Comparison of ENCODE assay signal across 8 cellular contexts in genomic region chr17:59789849-59790248, GRCh38.
DNase-seq lines count a peak whose midpoint lies in the region; ATAC-seq and TF ChIP-seq lines count a peak whose summit lies in the region.
"Not testable (repeated sequence)": the region's sequence is repeated elsewhere in the genome, so short reads cannot be mapped to it uniquely, and the experiment has no call there.

No MANE protein-coding gene starts in this region.

- not testable (repeated sequence) for H3K36me3 ChIP-seq in CD4-positive, CD25-positive, alpha-beta regulatory T cell (ENCODE audit: control insufficient read depth, insufficient read depth, low read length); Panc1 (ENCODE audit: control insufficient read depth, insufficient read depth, low read length); sigmoid colon; thoracic aorta

- in situ Hi-C loops in Panc1 (cut with HindIII; ENCODE audit: low pct_unique_long_range_greater_than_20kb, low sequenced_read_pairs) = not testable (repeated sequence)

- not testable (repeated sequence) for TF ChIP-seq EP300 in sigmoid colon (IDR thresholded peaks at IDR 0.05)

- H3K9me3 Mint-ChIP-seq in CD4-positive, CD25-positive, alpha-beta regulatory T cell; activated CD4-positive, alpha-beta memory T cell treated with anti-CD3 and anti-CD28 coated beads for 36 hours; activated naive CD4-positive, alpha-beta T cell treated with anti-CD3 and anti-CD28 coated beads, Interleukin-2, amount 50 U/mL, for 72 hours; mesothelial cell of epicardium: not testable (repeated sequence)

- not testable (repeated sequence) for BruUV-seq in Panc1 (replicated peaks; lab: Mats Ljungman, UMichigan)

- H3K4me3 ChIP-seq in CD4-positive, CD25-positive, alpha-beta regulatory T cell (ENCODE audit: low read depth, low read length); Panc1 (ENCODE audit: low read depth in 2 of 2, low read length in 2 of 2); coronary artery; sigmoid colon; thoracic aorta: not testable (repeated sequence)

- intact Hi-C loops in Panc1 (cut with micrococcal nuclease; ENCODE audit: unreplicated experiment); activated CD4-positive, alpha-beta memory T cell treated with anti-CD3 and anti-CD28 coated beads for 36 hours (cut with micrococcal nuclease): not testable (repeated sequence)
- intact Hi-C loops in sigmoid colon (cut with DNase I) = loop anchor here (5.0 kb wide), 1 partner anchor 37 kb away; no protein-coding TSS in a partner anchor

- H3K27me3 ChIP-seq in CD4-positive, CD25-positive, alpha-beta regulatory T cell (ENCODE audit: control insufficient read depth, insufficient read depth, low read length); Panc1 (ENCODE audit: control insufficient read depth, insufficient read depth, low read length); sigmoid colon; thoracic aorta (replicated peaks; ENCODE audit: insufficient read depth): not testable (repeated sequence)

- CTCF ChIA-PET in Panc1 (lab: Charles Lee) = interaction anchor here (0.7 kb wide), 1 partner anchor 10 kb away, joined by 4 read pairs; no protein-coding TSS in a partner anchor
- CTCF ChIA-PET in activated CD4-positive, alpha-beta memory T cell treated with anti-CD3 and anti-CD28 coated beads for 36 hours (lab: Charles Lee) = not testable (repeated sequence)

- H3K4me1 ChIP-seq in CD4-positive, CD25-positive, alpha-beta regulatory T cell (ENCODE audit: control insufficient read depth, insufficient read depth, low read length, poor library complexity, severe bottlenecking) = peaks cover 46% of the 10 kb centered on the region
- H3K4me1 ChIP-seq in Panc1 (ENCODE audit: control insufficient read depth, insufficient read depth, low read length) (peaks cover 34% of the 10 kb centered on the region), sigmoid colon (peaks cover 0 to 45% (median 33%) of the 10 kb centered on the region in 4 donors), thoracic aorta (ENCODE audit: control insufficient read depth in 1 of 2, low read depth in 2 of 2) (peaks cover 34 to 54% of the 10 kb centered on the region in 2 donors)

- ATAC-seq in CD4-positive, CD25-positive, alpha-beta regulatory T cell (ENCODE audit: low read depth in 2 of 2); Panc1; activated naive CD4-positive, alpha-beta T cell treated with anti-CD3 and anti-CD28 coated beads, Interleukin-2, amount 50 U/mL, for 72 hours; thoracic aorta (ENCODE audit: insufficient number of reproducible peaks, low FRiP score, low read depth): not testable (repeated sequence)

- not testable (repeated sequence) for H3K36me3 Mint-ChIP-seq in CD4-positive, CD25-positive, alpha-beta regulatory T cell; mesothelial cell of epicardium
- peaks cover 31% of the 10 kb centered on the region for H3K36me3 Mint-ChIP-seq in activated CD4-positive, alpha-beta memory T cell treated with anti-CD3 and anti-CD28 coated beads for 36 hours
- H3K36me3 Mint-ChIP-seq in activated naive CD4-positive, alpha-beta T cell treated with anti-CD3 and anti-CD28 coated beads, Interleukin-2, amount 50 U/mL, for 72 hours = peaks cover 4 to 40% of the 10 kb centered on the region in 2 donors

- not testable (repeated sequence) for H3K27ac ChIP-seq in CD4-positive, CD25-positive, alpha-beta regulatory T cell (ENCODE audit: insufficient read depth, low read length, poor library complexity, severe bottlenecking)
- H3K27ac ChIP-seq in Panc1 (ENCODE audit: low read length) = peak overlapping the region; percentile 100
- H3K27ac ChIP-seq in coronary artery = peak overlapping the region; percentile 39 to 45
- peak overlapping the region; percentile 17 to 93 (median 41) for H3K27ac ChIP-seq in sigmoid colon
- H3K27ac ChIP-seq in thoracic aorta = peak overlapping the region; percentile 63 to 71

- peak overlapping the region in 2 of 3 donors; percentile 83 to 86 for H3K27ac Mint-ChIP-seq in CD4-positive, CD25-positive, alpha-beta regulatory T cell
- H3K27ac Mint-ChIP-seq in activated CD4-positive, alpha-beta memory T cell treated with anti-CD3 and anti-CD28 coated beads for 36 hours = peak overlapping the region; percentile 100
- peak overlapping the region; percentile 96 to 100 for H3K27ac Mint-ChIP-seq in activated naive CD4-positive, alpha-beta T cell treated with anti-CD3 and anti-CD28 coated beads, Interleukin-2, amount 50 U/mL, for 72 hours
- H3K27ac Mint-ChIP-seq in mesothelial cell of epicardium = peak overlapping the region; percentile 77

- not testable (repeated sequence) for H3K9me3 ChIP-seq in CD4-positive, CD25-positive, alpha-beta regulatory T cell (ENCODE audit: control insufficient read depth in 2 of 2, low read length in 2 of 2); Panc1 (ENCODE audit: control insufficient read depth, insufficient read depth, low read depth, low read length); sigmoid colon; thoracic aorta

- not testable (repeated sequence) for TF ChIP-seq CTCF in Panc1 (IDR thresholded peaks at IDR 0.05); coronary artery (IDR thresholded peaks at IDR 0.05); mesothelial cell of epicardium (IDR thresholded peaks at IDR 0.05; ENCODE audit: unreplicated experiment); sigmoid colon (IDR thresholded peaks at IDR 0.05); thoracic aorta (IDR thresholded peaks at IDR 0.05)

- peaks cover 8 to 49% (median 36%) of the 10 kb centered on the region in 4 donors for H3K4me1 Mint-ChIP-seq in CD4-positive, CD25-positive, alpha-beta regulatory T cell
- H3K4me1 Mint-ChIP-seq in activated CD4-positive, alpha-beta memory T cell treated with anti-CD3 and anti-CD28 coated beads for 36 hours (ENCODE audit: low read depth) = peaks cover 52% of the 10 kb centered on the region
- peaks cover 36% of the 10 kb centered on the region for H3K4me1 Mint-ChIP-seq in mesothelial cell of epicardium

- POLR2A ChIA-PET in Panc1 (lab: Charles Lee) = not testable (repeated sequence)
- POLR2A ChIA-PET in activated CD4-positive, alpha-beta memory T cell treated with anti-CD3 and anti-CD28 coated beads for 36 hours (lab: Charles Lee) = interaction anchor here (0.8 to 17.1 kb wide), 4 partner anchors 9 to 47 kb away, joined by 5 to 1283 read pairs (median 224); no protein-coding TSS in a partner anchor

- not testable (repeated sequence) for DNase-seq in CD4-positive, CD25-positive, alpha-beta regulatory T cell; Panc1 (ENCODE audit: low read depth, low spot score); activated CD4-positive, alpha-beta memory T cell treated with anti-CD3 and anti-CD28 coated beads for 36 hours; activated naive CD4-positive, alpha-beta T cell treated with anti-CD3 and anti-CD28 coated beads, Interleukin-2, amount 50 U/mL, for 72 hours (ENCODE audit: low spot score in 2 of 2); coronary artery (ENCODE audit: low spot score); mesothelial cell of epicardium (ENCODE audit: low spot score in 2 of 2, unreplicated experiment in 2 of 2); thoracic aorta (ENCODE audit: low spot score)
- DNase-seq in sigmoid colon = peak; percentile 28

- H3K27me3 Mint-ChIP-seq in CD4-positive, CD25-positive, alpha-beta regulatory T cell; activated CD4-positive, alpha-beta memory T cell treated with anti-CD3 and anti-CD28 coated beads for 36 hours; mesothelial cell of epicardium (ENCODE audit: low read depth): not testable (repeated sequence)

- TF ChIP-seq POLR2A in sigmoid colon (IDR thresholded peaks at IDR 0.05) = not testable (repeated sequence)

- WGBS in sigmoid colon, 2 donors = 92 to 95% methylated on average over 8 of the region's 8 CpGs

- peak overlapping the region in 1 of 4 donors; percentile 41 for H3K4me3 Mint-ChIP-seq in CD4-positive, CD25-positive, alpha-beta regulatory T cell
- peak overlapping the region; percentile 10 for H3K4me3 Mint-ChIP-seq in activated CD4-positive, alpha-beta memory T cell treated with anti-CD3 and anti-CD28 coated beads for 36 hours
- H3K4me3 Mint-ChIP-seq in mesothelial cell of epicardium = not testable (repeated sequence)
